Comparison of ENCODE assay signal across 8 cellular contexts in the genomic region with DNA sequence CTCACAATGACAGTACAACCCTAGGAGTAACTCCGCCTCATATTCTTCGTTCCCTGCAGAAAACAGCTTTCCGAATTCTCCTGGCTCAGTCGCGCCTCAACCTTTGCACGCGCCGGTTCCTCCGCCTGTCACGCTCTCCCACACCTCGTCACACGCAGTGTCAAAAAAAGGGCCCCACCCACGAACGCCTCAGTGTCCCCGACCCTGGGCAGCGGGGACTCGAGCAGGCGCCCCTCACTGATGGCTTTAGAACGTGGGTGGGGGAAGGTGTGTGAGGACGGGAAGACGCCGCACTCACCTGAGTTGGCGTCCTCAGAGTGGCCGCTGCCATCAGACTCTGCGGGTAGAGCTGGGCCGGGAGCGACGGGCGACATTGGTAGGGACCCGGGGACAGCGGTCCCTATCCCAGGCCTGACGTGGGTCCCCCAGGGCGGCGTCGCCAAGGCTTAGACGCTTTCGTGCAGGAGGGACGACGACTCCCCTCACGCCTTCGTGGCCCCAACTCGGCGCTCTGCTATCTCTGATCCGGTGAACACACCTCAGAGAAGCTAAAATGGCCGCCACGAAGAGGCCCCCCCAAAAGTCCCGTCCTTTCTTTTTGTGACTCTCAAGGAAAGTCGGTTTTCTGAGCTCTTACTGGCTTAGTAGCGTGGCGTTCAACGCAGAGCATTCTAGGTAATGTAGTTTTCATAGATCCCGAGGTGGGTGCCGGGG. TPM values are rescaled to one million over a fixed set of nuclear protein-coding genes. Genes with fewer than 3 reads are reported as not detected.
DNase-seq lines count a peak whose midpoint lies in the region; ATAC-seq, FAIRE-seq and TF ChIP-seq lines count a peak whose summit lies in the region.

Gene ZNF154 (minus strand): TSS at position 564 of the 714 bp plus-strand sequence. CDS start 233 bp downstream, at position 331.

- H3K27me3 Mint-ChIP-seq in stimulated activated naive B cell treated with anti-CD40 and anti-IgM and Interleukin-4, amounts not matched to agents 10 μg/mL and 1 μg/mL and 100 μg/mL, for 72 hours, result no peaks in the 10 kb centered on the region

- H3K27me3 ChIP-seq in esophagus (ENCODE audit: control insufficient read depth in 1 of 2, insufficient read depth in 2 of 2, low read length in 2 of 2), result no peaks in the 10 kb centered on the region

- peak; percentile 45; the same call in 1 of the 2 replicates for TF ChIP-seq POLR2A in GM12891 (IDR thresholded peaks at IDR 0.05; ENCODE audit: low read depth, low read length)

- H3K4me1 ChIP-seq in esophagus (ENCODE audit: control insufficient read depth in 2 of 2, insufficient read depth in 2 of 2, low read length in 1 of 2) (peaks cover 0 to 4% of the 10 kb centered on the region in 2 donors), mesodermal cell (ENCODE audit: control insufficient read depth, insufficient read depth, low read length, poor library complexity, severe bottlenecking) (peaks cover 3% of the 10 kb centered on the region)

- H3K27ac ChIP-seq in esophagus (ENCODE audit: low read depth in 2 of 2, low read length in 1 of 2) (peak within 1 kb of the TSS; percentile 67 to 80), mesodermal cell (ENCODE audit: low read depth, low read length, severe bottlenecking) (peak within 1 kb of the TSS; percentile 86)

- peak within 1 kb of the TSS; percentile 53 to 62 for H3K4me3 ChIP-seq in esophagus (ENCODE audit: low read depth in 1 of 2, low read length in 2 of 2)
- peak within 1 kb of the TSS; percentile 79 for H3K4me3 ChIP-seq in mesodermal cell (ENCODE audit: extremely low read depth, insufficient read depth, low read length, poor library complexity, severe bottlenecking)

- 6 to 8% methylated on average over 53 of the region's 53 CpGs for WGBS in esophagus, 2 donors
- 1 to 3% methylated on average over 46 to 53 of the region's 53 CpGs for WGBS in mesodermal cell (ENCODE audit: insufficient coverage in 2 of 2), 2 experiments

- peak; percentile 41 for FAIRE-seq in GM12891 (lab: Jason Lieb, UNC)

- H3K9me3 Mint-ChIP-seq in stimulated activated naive B cell treated with anti-CD40 and anti-IgM and Interleukin-4, amounts not matched to agents 10 μg/mL and 1 μg/mL and 100 μg/mL, for 72 hours, result peaks cover 6 to 9% of the 10 kb centered on the region in 2 donors

- H3K4me3 Mint-ChIP-seq in stimulated activated naive B cell treated with anti-CD40 and anti-IgM and Interleukin-4, amounts not matched to agents 10 μg/mL and 1 μg/mL and 100 μg/mL, for 72 hours, result peak within 1 kb of the TSS; percentile 95 to 96

- peaks cover 35 to 59% of the 10 kb centered on the region in 2 donors for H3K36me3 Mint-ChIP-seq in stimulated activated naive B cell treated with anti-CD40 and anti-IgM and Interleukin-4, amounts not matched to agents 10 μg/mL and 1 μg/mL and 100 μg/mL, for 72 hours

- peak within 1 kb of the TSS; percentile 99 for H3K27ac Mint-ChIP-seq in stimulated activated naive B cell treated with anti-CD40 and anti-IgM and Interleukin-4, amounts not matched to agents 10 μg/mL and 1 μg/mL and 100 μg/mL, for 72 hours

- peak; percentile 56 for DNase-seq in GM12891 (ENCODE audit: insufficient read length, low spot score)
- DNase-seq in activated CD8-positive, alpha-beta memory T cell treated with anti-CD3 and anti-CD28 coated beads, Interleukin-2, amount 50 U/mL, for 48 hours, result peak; percentile 65
- DNase-seq in stimulated activated naive B cell treated with anti-CD40 and anti-IgM and Interleukin-4, amounts not matched to agents 10 μg/mL and 1 μg/mL and 100 μg/mL, for 72 hours, result peak; percentile 68
- DNase-seq in SKM-1 (lab: John Stamatoyannopoulos, UW; ENCODE audit: unreplicated experiment), result no peak
- DNase-seq in NCI-H1105 treated with DMSO at 0.1 percent for 48 hours (lab: John Stamatoyannopoulos, UW), result no peak
- DNase-seq in NCI-H345 (lab: John Stamatoyannopoulos, UW), result no peak

- H3K4me1 Mint-ChIP-seq in stimulated activated naive B cell treated with anti-CD40 and anti-IgM and Interleukin-4, amounts not matched to agents 10 μg/mL and 1 μg/mL and 100 μg/mL, for 72 hours, result peaks cover 37 to 52% of the 10 kb centered on the region in 2 donors

- H3K9me3 ChIP-seq in esophagus (ENCODE audit: control insufficient read depth in 2 of 2, insufficient read depth in 1 of 2, low read depth in 1 of 2, low read length in 1 of 2) (peaks cover 8 to 28% of the 10 kb centered on the region in 2 donors), mesodermal cell (ENCODE audit: control insufficient read depth, low read length) (no peaks in the 10 kb centered on the region)

- peak; percentile 89 to 93 for ATAC-seq in stimulated activated naive B cell treated with anti-CD40 and anti-IgM and Interleukin-4, amounts not matched to agents 10 μg/mL and 1 μg/mL and 100 μg/mL, for 72 hours (replicated peaks)

- no peaks in the 10 kb centered on the region for H3K36me3 ChIP-seq in esophagus (ENCODE audit: control insufficient read depth in 2 of 2, insufficient read depth in 2 of 2, low read length in 1 of 2)
- peaks cover 41% of the 10 kb centered on the region for H3K36me3 ChIP-seq in mesodermal cell (ENCODE audit: control insufficient read depth, insufficient read depth, low read length)

TF ChIP-seq in GM12891, 5 proteins besides CTCF, POLR2A, EP300 and RAD21:
- TF ChIP-seq TAF1 (IDR thresholded peaks at IDR 0.05; ENCODE audit: low read depth, low read length), result no peak
- TF ChIP-seq PAX5 (IDR thresholded peaks at IDR 0.05; ENCODE audit: insufficient read depth, low read length, severe bottlenecking), result no peak
- TF ChIP-seq POLR2AphosphoS5 (IDR thresholded peaks at IDR 0.05; ENCODE audit: low read depth, low read length), result peak; percentile 58; the same call in 1 of the 2 replicates

RNA-seq across cellular contexts. Expression of gene ZNF154, which starts in this region (rescaled TPM):
- 2.2 TPM for polyA plus RNA-seq in GM12891 (2012; ENCODE audit: low read depth, missing spikeins)
- polyA plus RNA-seq in esophagus, result 1 to 10 TPM in 1 of 2 donors, under 1 TPM in 1; 0.98 to 1.6 TPM
- polyA plus RNA-seq in mesodermal cell (2013, experiment 1 of 2), result 10.9 TPM
- polyA plus RNA-seq in mesodermal cell (2013, experiment 2 of 2), result 9.3 TPM

Comparison
In these comparisons a context has a peak if more than half of its experiments do, and no peak if none do; other contexts are left out.
1. DNase-seq: peak in GM12891 (single experiment), activated CD8-positive, alpha-beta memory T cell treated with anti-CD3 and anti-CD28 coated beads, Interleukin-2, amount 50 U/mL, for 48 hours (single experiment) and stimulated activated naive B cell treated with anti-CD40 and anti-IgM and Interleukin-4, amounts not matched to agents 10 μg/mL and 1 μg/mL and 100 μg/mL, for 72 hours (single experiment); none in SKM-1 (single experiment), NCI-H1105 treated with DMSO at 0.1 percent for 48 hours (single experiment) and NCI-H345 (single experiment).